1 cellular context compared by ENCODE assay signal in the genomic region with DNA sequence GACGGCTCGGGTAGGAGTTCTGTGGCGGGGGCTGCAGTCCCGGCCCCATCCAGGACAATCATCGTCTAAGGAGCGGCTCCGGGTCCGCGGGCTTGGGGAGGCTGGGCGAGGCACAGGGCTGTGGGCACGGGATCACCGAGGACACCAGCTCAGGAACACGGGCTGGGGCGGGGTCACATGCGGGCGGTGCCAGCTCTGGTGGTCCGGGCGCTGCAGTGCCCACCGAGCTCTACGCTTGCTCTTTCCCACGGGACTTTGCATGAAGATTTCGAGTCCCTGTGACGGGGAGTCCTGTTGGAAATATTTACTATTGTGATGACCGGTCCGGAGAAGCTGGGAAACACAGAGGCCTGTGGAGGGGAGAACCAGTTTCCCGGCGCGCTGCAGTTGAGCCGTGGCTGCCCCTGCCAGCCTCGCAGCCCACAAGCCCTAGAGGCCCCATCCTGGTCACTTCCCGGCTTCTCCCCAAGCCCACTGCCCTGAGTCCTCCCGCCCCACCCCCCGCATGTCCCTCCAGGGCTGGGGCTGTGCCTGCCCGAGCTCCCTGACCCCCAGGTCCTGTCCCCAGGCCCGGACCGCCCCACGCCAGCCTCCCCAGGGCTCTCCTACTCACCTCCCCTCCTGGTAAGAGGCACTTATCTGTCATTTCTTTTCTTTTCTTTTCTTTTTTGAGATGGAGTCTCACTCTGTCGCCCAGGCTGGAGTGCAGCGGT.
TF ChIP-seq lines count a peak whose summit lies in the region.

No MANE protein-coding gene starts in this region.

TF ChIP-seq in IMR-90, 13 proteins besides CTCF, POLR2A, EP300 and RAD21:
- TF ChIP-seq RCOR1 (IDR thresholded peaks at IDR 0.05; ENCODE audit: insufficient replicate concordance, low read length) (no peak), CEBPB (IDR thresholded peaks at IDR 0.05; ENCODE audit: low read depth, low read length) (no peak), MAFK (IDR thresholded peaks at IDR 0.05; ENCODE audit: low read depth, low read length) (no peak), MAZ (IDR thresholded peaks at IDR 0.05; ENCODE audit: borderline replicate concordance, low read depth, low read length) (no peak), BHLHE40 (IDR thresholded peaks at IDR 0.05; ENCODE audit: low read depth, low read length) (no peak), SMC3 (IDR thresholded peaks at IDR 0.05; ENCODE audit: low read depth, low read length) (no peak), NFE2L2 (IDR thresholded peaks at IDR 0.05; ENCODE audit: low read depth, low read length) (no peak), RFX5 (IDR thresholded peaks at IDR 0.05; ENCODE audit: low read depth, low read length) (no peak), MXI1 (IDR thresholded peaks at IDR 0.05; ENCODE audit: borderline replicate concordance, low read depth, low read length) (no peak)
- TF ChIP-seq, protein P1, sequence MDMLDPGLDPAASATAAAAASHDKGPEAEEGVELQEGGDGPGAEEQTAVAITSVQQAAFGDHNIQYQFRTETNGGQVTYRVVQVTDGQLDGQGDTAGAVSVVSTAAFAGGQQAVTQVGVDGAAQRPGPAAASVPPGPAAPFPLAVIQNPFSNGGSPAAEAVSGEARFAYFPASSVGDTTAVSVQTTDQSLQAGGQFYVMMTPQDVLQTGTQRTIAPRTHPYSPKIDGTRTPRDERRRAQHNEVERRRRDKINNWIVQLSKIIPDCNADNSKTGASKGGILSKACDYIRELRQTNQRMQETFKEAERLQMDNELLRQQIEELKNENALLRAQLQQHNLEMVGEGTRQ (IDR thresholded peaks at IDR 0.05; ENCODE audit: low read depth, low read length) = no peak
TF ChIP-seq in IMR-90: peak in this region for 0.
